ENCODE assay signal across 11 cellular contexts in the genomic region with DNA sequence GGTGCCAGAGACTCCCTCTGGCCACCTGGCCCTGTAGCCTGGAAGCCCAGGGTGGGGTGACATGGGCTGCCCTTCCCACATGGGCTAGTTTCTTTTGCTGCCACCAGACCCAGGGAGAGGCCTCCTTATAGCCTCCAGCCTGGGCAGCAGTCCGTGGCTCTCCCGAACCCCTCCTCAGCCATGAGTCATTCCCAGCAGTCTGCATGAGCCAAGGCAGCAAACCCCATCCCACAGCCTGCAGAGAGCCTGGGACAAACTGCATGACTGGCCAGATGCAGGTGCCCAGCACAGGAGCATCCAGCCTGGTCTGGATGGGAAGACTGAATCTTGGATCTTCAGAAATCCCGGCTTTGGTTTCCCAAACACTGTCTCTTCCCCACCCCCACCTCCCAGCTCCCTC.
DNase-seq lines count a peak whose midpoint lies in the region; ATAC-seq, FAIRE-seq and TF ChIP-seq lines count a peak whose summit lies in the region.
"Had no signal": no experiment of that assay in that cellular context is flagged by ENCODE, and none has a peak within 500 bp of the region (broad histone marks: within the 10 kb centered on the region; RNA-seq: fewer than 3 reads in every experiment).

No MANE protein-coding gene starts in this region.

- no peaks in the 10 kb centered on the region for H3K36me3 Mint-ChIP-seq in activated naive CD8-positive, alpha-beta T cell treated with anti-CD3 and anti-CD28 coated beads for 36 hours

- H3K9me3 ChIP-seq in esophagus muscularis mucosa = no peaks in the 10 kb centered on the region
- H3K9me3 ChIP-seq in mucosa of descending colon = no peaks in the 10 kb centered on the region

- H3K4me3 ChIP-seq in ACC112 (ENCODE audit: low read depth, low read length) (no peak overlapping the region), esophagus muscularis mucosa (no peak overlapping the region), mucosa of descending colon (no peak overlapping the region)

- FAIRE-seq in RCC 7860 (lab: Jason Lieb, UNC) = peak; percentile 77

- H3K27ac Mint-ChIP-seq in activated naive CD8-positive, alpha-beta T cell treated with anti-CD3 and anti-CD28 coated beads for 36 hours = no peak overlapping the region
- H3K27ac Mint-ChIP-seq: activated B cell treated with CpG ODN at 0.5 μM for 24 hours, B cell had no signal

- H3K27ac ChIP-seq in ACC112 (ENCODE audit: low read depth, low read length) (peak overlapping the region; percentile 67), esophagus muscularis mucosa (replicated peaks in 1 of 4) (peak overlapping the region; percentile 82 to 86 (median 85))

- H2AFZ ChIP-seq in ACC112 (ENCODE audit: low read length, unreplicated experiment) = no peak overlapping the region

- intact Hi-C loops in esophagus muscularis mucosa (cut with DNase I) (no loop called here), mucosa of descending colon (cut with DNase I, micrococcal nuclease) (no loop called here)

- peak; percentile 80 for DNase-seq in RCC 7860 (ENCODE audit: low spot score)
- no peak for DNase-seq in esophagus muscularis mucosa (ENCODE audit: extremely low spot score)
- no peak for DNase-seq in mucosa of descending colon
- DNase-seq in DMS 273 (lab: John Stamatoyannopoulos, UW; ENCODE audit: unreplicated experiment) = no peak
- DNase-seq in cortex of kidney (lab: John Stamatoyannopoulos, UW) = no peak
- DNase-seq in NCI-H1105 treated with DMSO at 0.1 percent for 48 hours (lab: John Stamatoyannopoulos, UW) = no peak
- no peak for DNase-seq in activated naive CD8-positive, alpha-beta T cell treated with anti-CD3 and anti-CD28 coated beads for 36 hours
- DNase-seq: activated B cell treated with CpG ODN at 0.5 μM for 24 hours, NCI-H1048 had no signal

- 36% methylated on average over 1 of the region's 3 CpGs for WGBS in esophagus muscularis mucosa

- no peaks in the 10 kb centered on the region for H3K27me3 ChIP-seq in ACC112 (ENCODE audit: insufficient read depth, low read length)
- no peaks in the 10 kb centered on the region for H3K27me3 ChIP-seq in esophagus muscularis mucosa

- H3K79me2 ChIP-seq in ACC112 (ENCODE audit: control insufficient read depth, insufficient read depth, low read length, unreplicated experiment) = no peaks in the 10 kb centered on the region

- TF ChIP-seq CTCF in esophagus muscularis mucosa (IDR thresholded peaks at IDR 0.05) (no peak), mucosa of descending colon (IDR thresholded peaks at IDR 0.05) (no peak)

- H3K36me3 ChIP-seq in ACC112 (ENCODE audit: insufficient read depth, low read length) (no peaks in the 10 kb centered on the region), esophagus muscularis mucosa (no peaks in the 10 kb centered on the region), mucosa of descending colon (ENCODE audit: low read depth) (no peaks in the 10 kb centered on the region)

- TF ChIP-seq POLR2A in esophagus muscularis mucosa (IDR thresholded peaks at IDR 0.05; ENCODE audit: low read depth) = no peak

- peaks cover 5% of the 10 kb centered on the region for H3K4me1 Mint-ChIP-seq in activated naive CD8-positive, alpha-beta T cell treated with anti-CD3 and anti-CD28 coated beads for 36 hours
- H3K4me1 Mint-ChIP-seq: activated B cell treated with CpG ODN at 0.5 μM for 24 hours, B cell had no signal

- H3K27me3 Mint-ChIP-seq in activated naive CD8-positive, alpha-beta T cell treated with anti-CD3 and anti-CD28 coated beads for 36 hours = peaks cover 11% of the 10 kb centered on the region

- no peak for TF ChIP-seq EP300 in esophagus muscularis mucosa (IDR thresholded peaks at IDR 0.05)

- H3K4me3 Mint-ChIP-seq in activated naive CD8-positive, alpha-beta T cell treated with anti-CD3 and anti-CD28 coated beads for 36 hours = no peak overlapping the region
- H3K4me3 Mint-ChIP-seq: activated B cell treated with CpG ODN at 0.5 μM for 24 hours, B cell had no signal

- ATAC-seq in mucosa of descending colon = peak; percentile 27

- peaks cover 71% of the 10 kb centered on the region for H3K4me1 ChIP-seq in ACC112 (ENCODE audit: control insufficient read depth, insufficient read depth, low read length, unreplicated experiment)
- H3K4me1 ChIP-seq in esophagus muscularis mucosa = peaks cover 42 to 73% (median 66%) of the 10 kb centered on the region in 4 donors
- no peaks in the 10 kb centered on the region for H3K4me1 ChIP-seq in mucosa of descending colon (ENCODE audit: low read depth)

- no peaks in the 10 kb centered on the region for H3K9me3 Mint-ChIP-seq in activated naive CD8-positive, alpha-beta T cell treated with anti-CD3 and anti-CD28 coated beads for 36 hours
- H3K9me3 Mint-ChIP-seq: activated B cell treated with CpG ODN at 0.5 μM for 24 hours had no signal
